Comparison of ENCODE assay signal across 7 cellular contexts in genomic region chr10:73044378-73045285, GRCh38. TPM values are rescaled to one million over a fixed set of nuclear protein-coding genes. Genes with fewer than 3 reads are reported as not detected.
A peak's percentile ranks its signal among the peaks of the same experiment; 100 is the strongest.
DNase-seq lines count a peak whose midpoint lies in the region; ATAC-seq, FAIRE-seq and TF ChIP-seq lines count a peak whose summit lies in the region.

No MANE protein-coding gene starts in this region.

- TF ChIP-seq POLR2A in tibial nerve (IDR thresholded peaks at IDR 0.05): no peak

- peak in 1 of 2 donors; percentile 23 for TF ChIP-seq EP300 in tibial nerve (IDR thresholded peaks at IDR 0.05)

- TF ChIP-seq CTCF in keratinocyte (optimal IDR thresholded peaks at IDR 0.05 in 1 of 3, IDR thresholded peaks at IDR 0.05 in 1 of 3, conservative IDR thresholded peaks at IDR 0.05 in 1 of 3; ENCODE audit: extremely low read depth in 1 of 3, insufficient read depth in 2 of 3, low read length in 3 of 3): no peak
- TF ChIP-seq CTCF in tibial nerve (IDR thresholded peaks at IDR 0.05): no peak

- dilution Hi-C loops in keratinocyte (cut with MboI; ENCODE audit: extremely low pct_ligation_motif_present, low sequenced_read_pairs): no loop called here

- H3K27me3 ChIP-seq in HUES6 (ENCODE audit: control insufficient read depth, insufficient read depth, low read length) (no peaks in the 10 kb centered on the region), keratinocyte (ENCODE audit: control insufficient read depth, extremely low read depth, insufficient read depth, low read length) (no peaks in the 10 kb centered on the region), tibial nerve (no peaks in the 10 kb centered on the region)

- ATAC-seq in GM19351 (IDR thresholded peaks at IDR 0.05; ENCODE audit: unreplicated experiment): no peak

- H3K79me2 ChIP-seq in keratinocyte (ENCODE audit: control insufficient read depth, insufficient read depth, low read length): no peaks in the 10 kb centered on the region

- peak overlapping the region; percentile 22 for H3K4me2 ChIP-seq in keratinocyte (ENCODE audit: control insufficient read depth, extremely low read depth, insufficient read depth, low read depth, low read length)

- DNase-seq in brain pericyte (ENCODE audit: low read depth, low spot score): peak; percentile 46
- peak; percentile 71 for DNase-seq in keratinocyte (ENCODE audit: low read depth, low spot score)
- no peak for DNase-seq in tibial nerve (ENCODE audit: low spot score in 2 of 2)
- DNase-seq in NCI-H2107 (lab: John Stamatoyannopoulos, UW): no peak
- no peak for DNase-seq in NCI-H2081 treated with DMSO at 0.1 percent for 48 hours (lab: John Stamatoyannopoulos, UW)

- 57 to 60% methylated on average over 7 of the region's 7 CpGs for WGBS in tibial nerve, 2 donors

- peak overlapping the region; percentile 68 for H3K27ac ChIP-seq in HUES6 (ENCODE audit: low read depth, low read length)
- H3K27ac ChIP-seq in keratinocyte (ENCODE audit: control insufficient read depth, insufficient read depth, low read length): peak overlapping the region; percentile 73
- H3K27ac ChIP-seq in tibial nerve: peak overlapping the region in 3 of 4 donors; percentile 27 to 46 (median 41)

- H4K20me1 ChIP-seq in keratinocyte (ENCODE audit: control insufficient read depth, extremely low read depth, insufficient read depth, low read length): no peaks in the 10 kb centered on the region

- H3K36me3 ChIP-seq in HUES6 (ENCODE audit: control insufficient read depth, insufficient read depth, low read length) (peaks cover 14% of the 10 kb centered on the region), keratinocyte (ENCODE audit: control insufficient read depth in 2 of 2, extremely low read depth in 1 of 2, insufficient read depth in 2 of 2, low read length in 2 of 2) (peaks cover 0 to 2% of the 10 kb centered on the region in 2 experiments), tibial nerve (peaks cover 0 to 45% (median 6%) of the 10 kb centered on the region in 3 donors)

- H3K9me1 ChIP-seq in keratinocyte (ENCODE audit: control insufficient read depth, extremely low read depth, insufficient read depth, low read length): no peaks in the 10 kb centered on the region

- H2AFZ ChIP-seq in keratinocyte (ENCODE audit: control insufficient read depth, low read length): no peak overlapping the region

- H3K4me3 ChIP-seq in HUES6 (ENCODE audit: low read depth, low read length) (peak overlapping the region; percentile 36), keratinocyte (ENCODE audit: control insufficient read depth in 2 of 3, extremely low read depth in 1 of 3, insufficient read depth in 2 of 3, low read depth in 1 of 3, low read length in 3 of 3) (no peak overlapping the region), tibial nerve (no peak overlapping the region)

- H3K9me3 ChIP-seq in HUES6 (ENCODE audit: control insufficient read depth, insufficient read depth, low read depth, low read length) (no peaks in the 10 kb centered on the region), keratinocyte (ENCODE audit: control insufficient read depth, low read depth, low read length) (no peaks in the 10 kb centered on the region), tibial nerve (no peaks in the 10 kb centered on the region)

- H3K9ac ChIP-seq in HUES6 (ENCODE audit: low read length) (no peak overlapping the region), keratinocyte (ENCODE audit: control insufficient read depth, extremely low read depth, insufficient read depth, low read length) (peak overlapping the region; percentile 29)

- FAIRE-seq in keratinocyte (lab: Jason Lieb, UNC): peak; percentile 34

- H3K4me1 ChIP-seq in HUES6 (ENCODE audit: control insufficient read depth, insufficient read depth, low read length): peaks cover 32% of the 10 kb centered on the region
- H3K4me1 ChIP-seq in keratinocyte (ENCODE audit: control insufficient read depth, extremely low read depth, insufficient read depth, low read length): peaks cover 21% of the 10 kb centered on the region
- peaks cover 0 to 21% (median 4%) of the 10 kb centered on the region in 4 donors for H3K4me1 ChIP-seq in tibial nerve

RNA-seq across cellular contexts. Expression of gene P4HA1, which starts 52.0 kb away (rescaled TPM):
- 29.4 to 67.4 TPM (median 40.4 TPM) in 3 replicates for polyA plus RNA-seq in keratinocyte
- polyA plus RNA-seq in keratinocyte (2011; ENCODE audit: low read depth): 79.9 TPM
- polyA plus RNA-seq in keratinocyte (2011; cell fraction: cytosol; rRNA removed): 19.4 and 37.7 TPM in 2 replicates
- polyA plus RNA-seq in keratinocyte (2011; cell fraction: nucleus; rRNA removed): 36.3 and 59.0 TPM in 2 replicates
- polyA plus RNA-seq in keratinocyte (2012; ENCODE audit: low replicate concordance): 32.0 and 35.4 TPM in 2 replicates
- polyA minus RNA-seq in keratinocyte: 5.1 to 50.4 TPM (median 23.0 TPM) in 3 replicates
- 19.6 TPM for polyA minus RNA-seq in keratinocyte (2011; cell fraction: cytosol; rRNA and poly(A)+ RNA removed)
- polyA minus RNA-seq in keratinocyte (2011; cell fraction: nucleus; rRNA and poly(A)+ RNA removed): 33.8 and 54.9 TPM in 2 replicates
- total RNA-seq in tibial nerve: 10 to 100 TPM; 24.9 to 40.0 (median 30.1) TPM

Comparison
In these comparisons a context has a peak if more than half of its experiments do, and no peak if none do; other contexts are left out.
1. DNase-seq: peak in brain pericyte (single experiment) and keratinocyte (single experiment); none in tibial nerve (0 of 2), NCI-H2107 (single experiment) and NCI-H2081 treated with DMSO at 0.1 percent for 48 hours (single experiment).
2. Peak in every context shown above with its lines, with median percentiles within 50 percentile points of each other: H3K27ac ChIP-seq.